ENCODE assay signal across 2 cellular contexts in the genomic region with DNA sequence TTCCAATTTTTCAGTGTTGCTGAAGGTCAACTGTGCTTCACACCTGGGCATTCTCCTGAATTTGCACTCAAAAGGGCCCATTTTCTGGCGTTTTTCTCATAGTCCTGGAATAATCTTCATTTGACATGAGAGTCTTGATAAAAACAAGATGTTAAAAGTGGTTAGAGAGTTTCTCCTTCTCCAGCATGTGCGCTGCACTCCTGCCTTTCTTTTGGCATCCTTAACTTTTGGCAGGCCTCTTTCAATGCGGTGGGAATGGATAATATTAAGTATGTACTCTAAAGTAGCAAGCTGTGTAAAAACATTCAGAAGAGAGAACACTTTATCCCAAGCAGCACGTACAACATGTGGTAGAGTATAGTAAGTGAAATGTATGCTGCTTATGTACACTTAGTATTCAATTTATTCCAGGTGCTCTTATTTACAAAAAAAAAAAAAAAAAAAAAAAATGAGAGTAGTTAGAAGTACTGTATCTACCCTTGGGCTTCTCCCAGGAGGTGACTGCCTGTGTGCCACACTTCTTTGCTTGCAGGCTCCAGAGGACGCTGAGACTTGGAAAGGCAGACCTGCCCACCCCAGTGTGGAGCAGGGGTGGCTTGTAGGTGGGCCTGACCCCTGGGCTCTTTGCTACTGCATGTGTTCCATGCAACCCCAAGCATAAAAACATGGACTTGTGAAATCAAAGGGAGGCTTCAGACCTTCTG.
TF ChIP-seq lines count a peak whose summit lies in the region.

No MANE protein-coding gene starts in this region.

TF ChIP-seq in GM23338, 12 proteins besides CTCF, POLR2A, EP300 and RAD21 (continues in another document):
- TF ChIP-seq, protein P1, sequence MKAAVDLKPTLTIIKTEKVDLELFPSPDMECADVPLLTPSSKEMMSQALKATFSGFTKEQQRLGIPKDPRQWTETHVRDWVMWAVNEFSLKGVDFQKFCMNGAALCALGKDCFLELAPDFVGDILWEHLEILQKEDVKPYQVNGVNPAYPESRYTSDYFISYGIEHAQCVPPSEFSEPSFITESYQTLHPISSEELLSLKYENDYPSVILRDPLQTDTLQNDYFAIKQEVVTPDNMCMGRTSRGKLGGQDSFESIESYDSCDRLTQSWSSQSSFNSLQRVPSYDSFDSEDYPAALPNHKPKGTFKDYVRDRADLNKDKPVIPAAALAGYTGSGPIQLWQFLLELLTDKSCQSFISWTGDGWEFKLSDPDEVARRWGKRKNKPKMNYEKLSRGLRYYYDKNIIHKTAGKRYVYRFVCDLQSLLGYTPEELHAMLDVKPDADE (IDR thresholded peaks at IDR 0.05) = no peak
- TF ChIP-seq JUNB (IDR thresholded peaks at IDR 0.05; ENCODE audit: unreplicated experiment) (no peak), POLR2AphosphoS5 (IDR thresholded peaks at IDR 0.05; ENCODE audit: low read depth) (no peak), ZNF331 (CRISPR knock-in tag; IDR thresholded peaks at IDR 0.05; ENCODE audit: low read depth) (no peak), ZNF114 (CRISPR knock-in tag; IDR thresholded peaks at IDR 0.05) (no peak), NANOG (IDR thresholded peaks at IDR 0.05; ENCODE audit: borderline replicate concordance) (no peak), EZH2 (IDR thresholded peaks at IDR 0.05; ENCODE audit: low read depth, unreplicated experiment) (no peak), CREB1 (CRISPR knock-in tag; IDR thresholded peaks at IDR 0.05; ENCODE audit: low read depth) (no peak), ZNF462 (CRISPR knock-in tag; IDR thresholded peaks at IDR 0.05) (no peak)

TF ChIP-seq in K562, 482 proteins besides CTCF, POLR2A, EP300 and RAD21:
- TF ChIP-seq RBBP5 (IDR thresholded peaks at IDR 0.05; ENCODE audit: borderline replicate concordance, insufficient read depth, low read length, poor library complexity, severe bottlenecking) (no peak), POLR3G (IDR thresholded peaks at IDR 0.05; ENCODE audit: extremely low read depth, insufficient read length, insufficient replicate concordance) (no peak), JUNB (CRISPR knock-in tag; conservative IDR thresholded peaks at IDR 0.05) (no peak), SFPQ (IDR thresholded peaks at IDR 0.05; ENCODE audit: low read depth, low read length) (no peak), EGR1 (conservative IDR thresholded peaks at IDR 0.05) (no peak), FOXJ3 (CRISPR knock-in tag; IDR thresholded peaks at IDR 0.05) (no peak), YBX1 (IDR thresholded peaks at IDR 0.05) (no peak), ETS2 (tag; IDR thresholded peaks at IDR 0.05; ENCODE audit: borderline replicate concordance, poor library complexity, severe bottlenecking) (no peak), NCOA2 (IDR thresholded peaks at IDR 0.05; ENCODE audit: partially characterized antibody in 2 of 2) (no peak), HNRNPLL (IDR thresholded peaks at IDR 0.05; ENCODE audit: low read depth, low read length, poor library complexity, severe bottlenecking) (no peak), SMAD3 (CRISPR knock-in tag; conservative IDR thresholded peaks at IDR 0.05) (no peak), IRF2 (CRISPR knock-in tag; IDR thresholded peaks at IDR 0.05) (no peak), CREB1 (IDR thresholded peaks at IDR 0.05) (no peak), CREB1 (CRISPR knock-in tag; IDR thresholded peaks at IDR 0.05) (no peak), RBM15 (IDR thresholded peaks at IDR 0.05; ENCODE audit: insufficient read depth, low read length) (no peak), PBX2 (CRISPR knock-in tag; IDR thresholded peaks at IDR 0.05; ENCODE audit: low read depth) (no peak), PBX2 (tag; conservative IDR thresholded peaks at IDR 0.05; ENCODE audit: low read depth) (no peak), ZMIZ1 (IDR thresholded peaks at IDR 0.05; ENCODE audit: low read depth in 2 of 2, low read length in 2 of 2) (no peak), ZNF407 (IDR thresholded peaks at IDR 0.05; ENCODE audit: low read depth) (no peak), RBM34 (IDR thresholded peaks at IDR 0.05; ENCODE audit: borderline replicate concordance, insufficient read depth, low read length) (no peak), CBX1 (IDR thresholded peaks at IDR 0.05; ENCODE audit: low read depth) (no peak)
- TF ChIP-seq, protein P2, sequence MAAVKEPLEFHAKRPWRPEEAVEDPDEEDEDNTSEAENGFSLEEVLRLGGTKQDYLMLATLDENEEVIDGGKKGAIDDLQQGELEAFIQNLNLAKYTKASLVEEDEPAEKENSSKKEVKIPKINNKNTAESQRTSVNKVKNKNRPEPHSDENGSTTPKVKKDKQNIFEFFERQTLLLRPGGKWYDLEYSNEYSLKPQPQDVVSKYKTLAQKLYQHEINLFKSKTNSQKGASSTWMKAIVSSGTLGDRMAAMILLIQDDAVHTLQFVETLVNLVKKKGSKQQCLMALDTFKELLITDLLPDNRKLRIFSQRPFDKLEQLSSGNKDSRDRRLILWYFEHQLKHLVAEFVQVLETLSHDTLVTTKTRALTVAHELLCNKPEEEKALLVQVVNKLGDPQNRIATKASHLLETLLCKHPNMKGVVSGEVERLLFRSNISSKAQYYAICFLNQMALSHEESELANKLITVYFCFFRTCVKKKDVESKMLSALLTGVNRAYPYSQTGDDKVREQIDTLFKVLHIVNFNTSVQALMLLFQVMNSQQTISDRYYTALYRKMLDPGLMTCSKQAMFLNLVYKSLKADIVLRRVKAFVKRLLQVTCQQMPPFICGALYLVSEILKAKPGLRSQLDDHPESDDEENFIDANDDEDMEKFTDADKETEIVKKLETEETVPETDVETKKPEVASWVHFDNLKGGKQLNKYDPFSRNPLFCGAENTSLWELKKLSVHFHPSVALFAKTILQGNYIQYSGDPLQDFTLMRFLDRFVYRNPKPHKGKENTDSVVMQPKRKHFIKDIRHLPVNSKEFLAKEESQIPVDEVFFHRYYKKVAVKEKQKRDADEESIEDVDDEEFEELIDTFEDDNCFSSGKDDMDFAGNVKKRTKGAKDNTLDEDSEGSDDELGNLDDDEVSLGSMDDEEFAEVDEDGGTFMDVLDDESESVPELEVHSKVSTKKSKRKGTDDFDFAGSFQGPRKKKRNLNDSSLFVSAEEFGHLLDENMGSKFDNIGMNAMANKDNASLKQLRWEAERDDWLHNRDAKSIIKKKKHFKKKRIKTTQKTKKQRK (IDR thresholded peaks at IDR 0.05; ENCODE audit: borderline replicate concordance, low read depth, low read length) = no peak
